Comparison of ENCODE assay signal across 16 cellular contexts in genomic region chr13:99426426-99426825, GRCh38.
DNase-seq lines count a peak whose midpoint lies in the region; ATAC-seq and FAIRE-seq lines count a peak whose summit lies in the region.
"Had no signal": no experiment of that assay in that cellular context is flagged by ENCODE, and none has a peak within 500 bp of the region (broad histone marks: within the 10 kb centered on the region; RNA-seq: fewer than 3 reads in every experiment).

No MANE protein-coding gene starts in this region.

- H3K79me1 ChIP-seq in neuronal stem cell (ENCODE audit: low read depth, low read length) = no peaks in the 10 kb centered on the region

- H3K36me3 Mint-ChIP-seq in activated CD4-positive, alpha-beta T cell treated with anti-CD3 and anti-CD28 coated beads, Interleukin-2, amount 10 ng/mL, durations not matched to agents 24 days and 14 days (ENCODE audit: low read depth) = peaks cover 6% of the 10 kb centered on the region
- peaks cover 4% of the 10 kb centered on the region for H3K36me3 Mint-ChIP-seq in activated T-helper 2 cell treated with anti-CD3 and anti-CD28 coated beads, Interferon-gamma antibody, Interleukin-2, Interleukin-4, amounts not matched to agents 10 μg/mL and 5 μg/mL and 100 μg/mL, durations not matched to agents 14 hours and 24 hours and 36 hours (ENCODE audit: low read depth)
- H3K36me3 Mint-ChIP-seq: type B pancreatic cell had no signal

- peak overlapping the region; percentile 54 for H2BK15ac ChIP-seq in neuronal stem cell (ENCODE audit: low read length)

- H4K8ac ChIP-seq in neuronal stem cell (ENCODE audit: low read depth, low read length) = no peak overlapping the region

- peaks cover 0 to 1% of the 10 kb centered on the region in 2 donors for H3K9me3 ChIP-seq in neuronal stem cell (replicated peaks in 1 of 2; ENCODE audit: control insufficient read depth in 2 of 2, insufficient read depth in 1 of 2, low read depth in 1 of 2, low read length in 2 of 2)

- no peak overlapping the region for H4K91ac ChIP-seq in neuronal stem cell (ENCODE audit: low read depth, low read length, poor library complexity)

- no peak overlapping the region for H3K4ac ChIP-seq in neuronal stem cell (ENCODE audit: low read length)

- peaks cover 55% of the 10 kb centered on the region for H3K4me1 Mint-ChIP-seq in activated CD4-positive, alpha-beta T cell treated with anti-CD3 and anti-CD28 coated beads, Interleukin-2, amount 10 ng/mL, durations not matched to agents 24 days and 14 days
- peaks cover 58% of the 10 kb centered on the region for H3K4me1 Mint-ChIP-seq in activated T-helper 2 cell treated with anti-CD3 and anti-CD28 coated beads, Interferon-gamma antibody, Interleukin-2, Interleukin-4, amounts not matched to agents 10 μg/mL and 5 μg/mL and 100 μg/mL, durations not matched to agents 14 hours and 24 hours and 36 hours (ENCODE audit: low read depth)

- no CpG with 5 or more reads among the region's 7 CpGs for WGBS in neuronal stem cell (ENCODE audit: extremely low coverage in 2 of 2, insufficient read length in 2 of 2, insufficient replicate concordance in 1 of 2), 2 donors

- no peak overlapping the region for H3K23ac ChIP-seq in neuronal stem cell (ENCODE audit: low read depth, low read length, poor library complexity)

- no peak overlapping the region for H3K14ac ChIP-seq in neuronal stem cell (ENCODE audit: low read length)

- no peak overlapping the region for H2BK12ac ChIP-seq in neuronal stem cell (ENCODE audit: low read length)

- peak overlapping the region; percentile 22 for H2BK120ac ChIP-seq in neuronal stem cell (ENCODE audit: low read depth, low read length)

- peaks cover 5% of the 10 kb centered on the region for H3K9me3 Mint-ChIP-seq in activated CD4-positive, alpha-beta T cell treated with anti-CD3 and anti-CD28 coated beads, Interleukin-2, amount 10 ng/mL, durations not matched to agents 24 days and 14 days
- H3K9me3 Mint-ChIP-seq in activated T-helper 2 cell treated with anti-CD3 and anti-CD28 coated beads, Interferon-gamma antibody, Interleukin-2, Interleukin-4, amounts not matched to agents 10 μg/mL and 5 μg/mL and 100 μg/mL, durations not matched to agents 14 hours and 24 hours and 36 hours = no peaks in the 10 kb centered on the region

- H3K27ac ChIP-seq in neuronal stem cell (replicated peaks; ENCODE audit: low read length) = no peak overlapping the region
- H3K27ac ChIP-seq: dorsolateral prefrontal cortex had no signal

- H3K9ac ChIP-seq in neuronal stem cell (ENCODE audit: low read depth, low read length, poor library complexity) = no peak overlapping the region

- no peaks in the 10 kb centered on the region for H3K4me1 ChIP-seq in neuronal stem cell (ENCODE audit: control insufficient read depth in 2 of 2, insufficient read depth in 1 of 2, low read depth in 1 of 2, low read length in 2 of 2)

- no peak for DNase-seq in activated CD4-positive, alpha-beta T cell treated with anti-CD3 and anti-CD28 coated beads, Interleukin-2, amount 10 ng/mL, durations not matched to agents 24 days and 14 days
- DNase-seq in activated CD4-positive, alpha-beta T cell treated with anti-CD3 and anti-CD28 coated beads for 1 hour = no peak
- no peak for DNase-seq in GM19239 (ENCODE audit: insufficient read length, low spot score)
- DNase-seq in activated T-helper 2 cell treated with anti-CD3 and anti-CD28 coated beads, Interferon-gamma antibody, Interleukin-2, Interleukin-4, amounts not matched to agents 10 μg/mL and 5 μg/mL and 100 μg/mL, durations not matched to agents 14 hours and 24 hours and 36 hours (ENCODE audit: low spot score) = no peak
- DNase-seq in neuronal stem cell (ENCODE audit: low spot score) = no peak
- no peak for DNase-seq in germinal center (ENCODE audit: low spot score)
- no peak for DNase-seq in activated gamma-delta T cell treated with Interleukin-2 at 50 U/mL for 16 hours
- DNase-seq: dorsolateral prefrontal cortex, left ventricle myocardium superior, NCI-H1092 treated with DMSO at 0.1 percent for 48 hours, nephron progenitor cell, retina had no signal

- H3K36me3 ChIP-seq in neuronal stem cell (replicated peaks in 1 of 2; ENCODE audit: control insufficient read depth in 2 of 2, insufficient read depth in 2 of 2, low read length in 2 of 2) = no peaks in the 10 kb centered on the region

- peak overlapping the region; percentile 0 for H2AK5ac ChIP-seq in neuronal stem cell (ENCODE audit: low read depth, low read length)

- peaks cover 0 to 14% (median 0%) of the 10 kb centered on the region in 3 experiments for H3K27me3 ChIP-seq in neuronal stem cell (ENCODE audit: control insufficient read depth in 3 of 3, insufficient read depth in 3 of 3, low read depth in 1 of 3, low read length in 3 of 3)

- peaks cover under 1% of the 10 kb centered on the region for H3K27me3 Mint-ChIP-seq in activated CD4-positive, alpha-beta T cell treated with anti-CD3 and anti-CD28 coated beads, Interleukin-2, amount 10 ng/mL, durations not matched to agents 24 days and 14 days
- H3K27me3 Mint-ChIP-seq in activated T-helper 2 cell treated with anti-CD3 and anti-CD28 coated beads, Interferon-gamma antibody, Interleukin-2, Interleukin-4, amounts not matched to agents 10 μg/mL and 5 μg/mL and 100 μg/mL, durations not matched to agents 14 hours and 24 hours and 36 hours (ENCODE audit: low read depth) = no peaks in the 10 kb centered on the region

- no peak overlapping the region for H2BK5ac ChIP-seq in neuronal stem cell (ENCODE audit: low read length)

- no peak overlapping the region for H2AFZ ChIP-seq in neuronal stem cell (ENCODE audit: low read length)

- no peak for ATAC-seq in HG02852 (IDR thresholded peaks at IDR 0.05; ENCODE audit: unreplicated experiment)
- ATAC-seq: left ventricle myocardium superior had no signal

- no peak overlapping the region for H3K4me3 ChIP-seq in neuronal stem cell (ENCODE audit: low read length in 2 of 2)
- H3K4me3 ChIP-seq: dorsolateral prefrontal cortex had no signal

- H3K27ac Mint-ChIP-seq in activated CD4-positive, alpha-beta T cell treated with anti-CD3 and anti-CD28 coated beads, Interleukin-2, amount 10 ng/mL, durations not matched to agents 24 days and 14 days = peak overlapping the region; percentile 92
- peak overlapping the region; percentile 75 for H3K27ac Mint-ChIP-seq in activated T-helper 2 cell treated with anti-CD3 and anti-CD28 coated beads, Interferon-gamma antibody, Interleukin-2, Interleukin-4, amounts not matched to agents 10 μg/mL and 5 μg/mL and 100 μg/mL, durations not matched to agents 14 hours and 24 hours and 36 hours
- H3K27ac Mint-ChIP-seq: nephron progenitor cell, type B pancreatic cell had no signal

- H3K4me2 ChIP-seq in neuronal stem cell (ENCODE audit: insufficient read depth, low read length, poor library complexity, severe bottlenecking) = no peak overlapping the region

- H3K4me3 Mint-ChIP-seq in activated CD4-positive, alpha-beta T cell treated with anti-CD3 and anti-CD28 coated beads, Interleukin-2, amount 10 ng/mL, durations not matched to agents 24 days and 14 days = peak overlapping the region; percentile 84
- H3K4me3 Mint-ChIP-seq in activated T-helper 2 cell treated with anti-CD3 and anti-CD28 coated beads, Interferon-gamma antibody, Interleukin-2, Interleukin-4, amounts not matched to agents 10 μg/mL and 5 μg/mL and 100 μg/mL, durations not matched to agents 14 hours and 24 hours and 36 hours (ENCODE audit: low read depth) = no peak overlapping the region
- H3K4me3 Mint-ChIP-seq: nephron progenitor cell, type B pancreatic cell had no signal

- intact Hi-C loops in activated CD4-positive, alpha-beta T cell treated with anti-CD3 and anti-CD28 coated beads, Interleukin-2, amount 10 ng/mL, durations not matched to agents 24 days and 14 days (cut with micrococcal nuclease) = no loop called here
- intact Hi-C loops in activated T-helper 2 cell treated with anti-CD3 and anti-CD28 coated beads, Interferon-gamma antibody, Interleukin-2, Interleukin-4, amounts not matched to agents 10 μg/mL and 5 μg/mL and 100 μg/mL, durations not matched to agents 14 hours and 24 hours and 36 hours (cut with micrococcal nuclease) = no loop called here

- peak overlapping the region; percentile 88 for H3K18ac ChIP-seq in neuronal stem cell (ENCODE audit: low read length)

- FAIRE-seq in GM19239 (lab: Jason Lieb, UNC) = peak; percentile 61
- FAIRE-seq: A204.1, H54 had no signal
